ENCODE assay signal across 22 cellular contexts in the genomic region with DNA sequence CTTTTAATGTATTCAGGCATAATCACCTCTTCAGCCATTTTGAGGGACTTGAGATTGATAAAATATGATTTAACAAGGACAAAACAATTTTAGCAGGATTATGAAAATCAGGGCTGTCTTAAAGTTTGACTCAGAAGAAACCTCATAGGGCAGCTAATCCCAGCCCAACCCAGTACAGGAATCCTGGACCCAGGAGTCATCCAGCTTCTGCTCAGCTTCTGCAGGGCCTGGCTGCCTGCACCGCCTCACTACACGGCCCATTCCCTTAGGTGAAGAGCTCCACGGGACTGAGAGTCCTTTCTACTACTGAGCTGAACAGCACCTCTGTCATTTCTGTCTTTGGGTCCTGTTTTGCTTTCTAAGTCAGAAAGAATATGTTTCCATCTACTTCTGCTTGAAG. TPM values are rescaled to one million over a fixed set of nuclear protein-coding genes. Genes with fewer than 3 reads are reported as not detected.
DNase-seq lines count a peak whose midpoint lies in the region; ATAC-seq, FAIRE-seq and TF ChIP-seq lines count a peak whose summit lies in the region.
"Had no signal": no experiment of that assay in that cellular context is flagged by ENCODE, and none has a peak within 500 bp of the region (broad histone marks: within the 10 kb centered on the region; RNA-seq: fewer than 3 reads in every experiment).

No MANE protein-coding gene starts in this region.

- 0 out of 3 replicates have a peak, but pooled peaks have one; percentile 36 for ATAC-seq in HepG2
- no peak for ATAC-seq in right lobe of liver
- ATAC-seq in lower lobe of right lung = peak; percentile 40 to 56
- peak; percentile 64 for ATAC-seq in upper lobe of right lung
- ATAC-seq in GM21367 (IDR thresholded peaks at IDR 0.05; ENCODE audit: unreplicated experiment) = no peak
- ATAC-seq in HG03439 (IDR thresholded peaks at IDR 0.05; ENCODE audit: unreplicated experiment) = no peak
- ATAC-seq: activated CD8-positive, alpha-beta T cell treated with anti-CD3 and anti-CD28 coated beads, Interleukin-2, amount 10 ng/mL, durations not matched to agents 7 days and 5 days; naive thymus-derived CD4-positive, alpha-beta T cell had no signal

- in situ Hi-C loops in HepG2 (cut with HindIII; ENCODE audit: extremely low pct_ligation_motif_present, low pct_unique_long_range_greater_than_20kb) = no loop called here

- WGBS in HepG2 (ENCODE audit: low lambda C conversion rate) = 54% methylated on average over 3 of the region's 3 CpGs
- 89% methylated on average over 2 of the region's 3 CpGs for WGBS in right lobe of liver (ENCODE audit: insufficient coverage, low coverage, low lambda C conversion rate, missing lambda C conversion rate)
- 61 to 63% methylated on average over 3 of the region's 3 CpGs for WGBS in esophagus squamous epithelium, 2 donors

- no peak overlapping the region for H3K9ac ChIP-seq in HepG2 (ENCODE audit: insufficient read depth, low read depth, low read length)

- H3K79me2 ChIP-seq in HepG2 (ENCODE audit: insufficient read depth, low read length) = no peaks in the 10 kb centered on the region

- H3K27me3 ChIP-seq in HepG2 (ENCODE audit: control insufficient read depth in 1 of 2, insufficient read depth in 2 of 2, low read length in 2 of 2) (no peaks in the 10 kb centered on the region; a peak in 1 of 5 replicates), right lobe of liver (no peaks in the 10 kb centered on the region), esophagus squamous epithelium (no peaks in the 10 kb centered on the region), lower lobe of right lung (ENCODE audit: low read depth) (no peaks in the 10 kb centered on the region), upper lobe of right lung (no peaks in the 10 kb centered on the region), H7 (ENCODE audit: control insufficient read depth, insufficient read depth, low read length) (no peaks in the 10 kb centered on the region)
- H3K27me3 ChIP-seq: uterus had no signal

- no peak for TF ChIP-seq POLR2A in HepG2 (IDR thresholded peaks at IDR 0.05; ENCODE audit: insufficient read depth in 1 of 2, low read depth in 2 of 2, low read length in 2 of 2)
- TF ChIP-seq POLR2A in right lobe of liver (IDR thresholded peaks at IDR 0.05) = no peak
- no peak for TF ChIP-seq POLR2A in esophagus squamous epithelium (IDR thresholded peaks at IDR 0.05)

- H3K4me3 ChIP-seq in HepG2 (replicated peaks in 1 of 3; ENCODE audit: insufficient read depth in 1 of 3, low read depth in 2 of 3, low read length in 3 of 3) = no peak overlapping the region
- no peak overlapping the region for H3K4me3 ChIP-seq in right lobe of liver
- H3K4me3 ChIP-seq in esophagus squamous epithelium = no peak overlapping the region
- H3K4me3 ChIP-seq in lower lobe of right lung = no peak overlapping the region
- no peak overlapping the region for H3K4me3 ChIP-seq in upper lobe of right lung
- H3K4me3 ChIP-seq in H7 (ENCODE audit: insufficient read depth, low read depth, low read length) = no peak overlapping the region
- H3K4me3 ChIP-seq: HAP-1, lung, uterus had no signal

- no peak for FAIRE-seq in HepG2 (lab: Jason Lieb, UNC)
- FAIRE-seq: A204.1 had no signal

- TF ChIP-seq EP300 in HepG2 (IDR thresholded peaks at IDR 0.05; ENCODE audit: low read depth in 2 of 2, low read length in 2 of 2) = no peak
- no peak for TF ChIP-seq EP300 in HepG2 (CRISPR knock-in tag; IDR thresholded peaks at IDR 0.05; ENCODE audit: borderline replicate concordance)

- CTCF ChIA-PET in HepG2 (lab: Yijun Ruan, JAX; ENCODE audit: low intra/inter-chr PET ratio, low total read pairs) = no interaction called here

- TF ChIP-seq CTCF in HepG2 (CRISPR knock-in tag; IDR thresholded peaks at IDR 0.05) = no peak
- no peak for TF ChIP-seq CTCF in right lobe of liver (IDR thresholded peaks at IDR 0.05)
- no peak for TF ChIP-seq CTCF in esophagus squamous epithelium (IDR thresholded peaks at IDR 0.05)
- no peak for TF ChIP-seq CTCF in lower lobe of right lung (IDR thresholded peaks at IDR 0.05)
- TF ChIP-seq CTCF in upper lobe of right lung (IDR thresholded peaks at IDR 0.05) = no peak

- POLR2A ChIA-PET in HepG2 (lab: Yijun Ruan, JAX) = no interaction called here

- no peak for TF ChIP-seq RAD21 in HepG2 (CRISPR knock-in tag; IDR thresholded peaks at IDR 0.05)

- no peak overlapping the region for H3K4me2 ChIP-seq in HepG2 (ENCODE audit: low read depth, low read length)

- H3K4me1 ChIP-seq in HepG2 (ENCODE audit: insufficient read depth, low read length) = peaks cover 16% of the 10 kb centered on the region
- H3K4me1 ChIP-seq in right lobe of liver = peaks cover 0 to 3% (median 0%) of the 10 kb centered on the region in 4 donors
- peaks cover 0 to 48% (median 0%) of the 10 kb centered on the region in 3 donors for H3K4me1 ChIP-seq in esophagus squamous epithelium
- H3K4me1 ChIP-seq in lower lobe of right lung = peaks cover 55% of the 10 kb centered on the region
- H3K4me1 ChIP-seq in upper lobe of right lung = peaks cover 25% of the 10 kb centered on the region
- H3K4me1 ChIP-seq: HAP-1 had no signal

- no TSS peak for BruUV-seq in HepG2 (replicated peaks; lab: Mats Ljungman, UMichigan)

- H3K27ac ChIP-seq in HepG2 (ENCODE audit: extremely low read length, insufficient read depth, low read length) = no peak overlapping the region
- H3K27ac ChIP-seq in right lobe of liver = no peak overlapping the region
- H3K27ac ChIP-seq in esophagus squamous epithelium = peak overlapping the region in 3 of 4 donors; percentile 23 to 70 (median 48)
- peak overlapping the region; percentile 53 for H3K27ac ChIP-seq in lower lobe of right lung
- H3K27ac ChIP-seq in upper lobe of right lung = no peak overlapping the region
- H3K27ac ChIP-seq: uterus had no signal

- DNase-seq in HepG2 (ENCODE audit: low spot score) = no peak
- DNase-seq in right lobe of liver = no peak
- DNase-seq in esophagus squamous epithelium (lab: John Stamatoyannopoulos, UW) = no peak
- DNase-seq in lower lobe of right lung = no peak
- no peak for DNase-seq in upper lobe of right lung
- no peak for DNase-seq in H7
- DNase-seq: activated B cell treated with CpG ODN at 0.5 μM for 24 hours; activated CD8-positive, alpha-beta T cell treated with anti-CD3 and anti-CD28 coated beads, Interleukin-2, amount 10 ng/mL, durations not matched to agents 7 days and 5 days; activated naive CD8-positive, alpha-beta T cell treated with anti-CD3 and anti-CD28 coated beads, Interleukin-2, amount 10 ng/mL, durations not matched to agents 7 days and 5 days; activated T-cell treated with anti-CD3 and anti-CD28 coated beads, Interleukin-2, amount 50 U/mL, for 48 hours; Kasumi-1; naive thymus-derived CD4-positive, alpha-beta T cell; NCI-H345; SHP77 treated with DMSO at 0.1 percent for 48 hours; stimulated activated CD4-positive, alpha-beta T cell treated with anti-CD3 and anti-CD28 coated beads, Interleukin-12 subunit alpha, Interleukin-12 subunit beta, amount 100 ng/mL, for 4 hours; stimulated activated naive CD4-positive, alpha-beta T cell; uterus had no signal

- no peaks in the 10 kb centered on the region for H4K20me1 ChIP-seq in HepG2 (ENCODE audit: insufficient read depth, low read length)

- no peak overlapping the region for H2AFZ ChIP-seq in HepG2 (ENCODE audit: low read length)

- H3K9me3 ChIP-seq in HepG2 (ENCODE audit: low read length) (no peaks in the 10 kb centered on the region), right lobe of liver (no peaks in the 10 kb centered on the region), esophagus squamous epithelium (no peaks in the 10 kb centered on the region), lower lobe of right lung (no peaks in the 10 kb centered on the region), upper lobe of right lung (no peaks in the 10 kb centered on the region)
- H3K9me3 ChIP-seq: HAP-1, uterus had no signal

- H3K36me3 ChIP-seq in HepG2 (replicated peaks in 1 of 2; ENCODE audit: control insufficient read depth in 1 of 2, insufficient read depth in 2 of 2, low read length in 2 of 2) (no peaks in the 10 kb centered on the region), right lobe of liver (no peaks in the 10 kb centered on the region), esophagus squamous epithelium (no peaks in the 10 kb centered on the region), lower lobe of right lung (peaks cover 5% of the 10 kb centered on the region), upper lobe of right lung (no peaks in the 10 kb centered on the region), H7 (replicated peaks; ENCODE audit: control insufficient read depth, insufficient read depth, low read length) (no peaks in the 10 kb centered on the region)
- H3K36me3 ChIP-seq: HAP-1, uterus had no signal

- intact Hi-C loops in HepG2 (cut with micrococcal nuclease; ENCODE audit: unreplicated experiment) (no loop called here), right lobe of liver (cut with DNase I) (no loop called here), esophagus squamous epithelium (cut with DNase I) (no loop called here), lower lobe of right lung (cut with DNase I) (no loop called here), upper lobe of right lung (cut with DNase I) (no loop called here)

RNA-seq across cellular contexts. Expression of a gene that starts 37.5 kb away (rescaled TPM):
- total RNA-seq in HepG2 (2016; rRNA removed; fragmentation: Illumina TruSeq; extraction: Trizol) (not detected in 2 replicates), right lobe of liver (1 to 10 TPM; 1.6 to 8.7 (median 4.9) TPM), esophagus squamous epithelium (1 to 10 TPM; 2.7 to 9.3 (median 7.6) TPM), lower lobe of right lung (100 TPM), upper lobe of right lung (117 TPM)
- not detected in 2 replicates for total RNA-seq in HepG2 (2016; cell fraction: cytosol; rRNA removed; fragmentation: Illumina TruSeq; extraction: Trizol; ENCODE audit: low read depth)
- not detected in 2 replicates for total RNA-seq in HepG2 (2016; cell fraction: insoluble cytoplasmic fraction; rRNA removed; fragmentation: Illumina TruSeq; extraction: Trizol)
- not detected in 2 replicates for total RNA-seq in HepG2 (2016; cell fraction: membrane; rRNA removed; fragmentation: Illumina TruSeq; extraction: Trizol)
- total RNA-seq in HepG2 (2016; cell fraction: nucleus; rRNA removed; fragmentation: Illumina TruSeq; extraction: Trizol) = not detected in 2 replicates
- polyA plus RNA-seq in HepG2 (2011; rRNA removed) = not detected in 2 replicates
- under 0.01 TPM in 1 of 2 replicates, not detected in the other for polyA plus RNA-seq in HepG2 (2011; cell fraction: cytosol; rRNA removed)
- polyA plus RNA-seq in HepG2 (2011; cell fraction: nucleus; rRNA removed) = not detected in 2 replicates
- polyA plus RNA-seq in HepG2 (2012) = 0.04 and 0.09 TPM in 2 replicates
- not detected in 2 replicates for polyA plus RNA-seq in HepG2 (2016; cell fraction: cytosol; fragmentation: Illumina TruSeq; extraction: Trizol; ENCODE audit: low read depth)
- polyA plus RNA-seq in HepG2 (2016; cell fraction: insoluble cytoplasmic fraction; fragmentation: Illumina TruSeq; extraction: Trizol; ENCODE audit: low read depth) = not detected in 2 replicates
- not detected in 2 replicates for polyA plus RNA-seq in HepG2 (2016; cell fraction: membrane; fragmentation: Illumina TruSeq; extraction: Trizol; ENCODE audit: low read depth)
- polyA plus RNA-seq in HepG2 (2016; cell fraction: nucleus; fragmentation: Illumina TruSeq; extraction: Trizol; ENCODE audit: insufficient read depth, low read depth) = not detected in 2 replicates
- polyA minus RNA-seq in HepG2 (2011; rRNA and poly(A)+ RNA removed; ENCODE audit: low replicate concordance) = 0.12 TPM in 1 of 2 replicates, not detected in the other
- not detected in 2 replicates for polyA minus RNA-seq in HepG2 (2011; cell fraction: cytosol; rRNA and poly(A)+ RNA removed)
- polyA minus RNA-seq in HepG2 (2011; cell fraction: nucleus; rRNA and poly(A)+ RNA removed) = not detected in 2 replicates
- total RNA-seq in H7 (2014; rRNA removed; shearing (Covaris generic)) = 4.2 and 6.6 TPM in 2 replicates

Comparison
In these comparisons a context has a peak if more than half of its experiments do, and no peak if none do; other contexts are left out.
1. ATAC-seq: peak in HepG2 (single experiment), lower lobe of right lung (2 of 2) and upper lobe of right lung (single experiment); none in right lobe of liver (0 of 4), GM21367 (single experiment) and HG03439 (single experiment).
2. H3K27ac ChIP-seq: peak in esophagus squamous epithelium (3 of 4) and lower lobe of right lung (single experiment); none in HepG2 (single experiment), right lobe of liver (0 of 3) and upper lobe of right lung (single experiment).